Comparison of ENCODE assay signal across 15 cellular contexts in genomic region chr10:17174626-17175025, GRCh38.
"Had no signal": no experiment of that assay in that cellular context is flagged by ENCODE, and none has a peak within 500 bp of the region (broad histone marks: within the 10 kb centered on the region; RNA-seq: fewer than 3 reads in every experiment).

No MANE protein-coding gene starts in this region.

- H3K27ac ChIP-seq: dorsolateral prefrontal cortex, psoas muscle, sigmoid colon had no signal

- H3K4me1 ChIP-seq: psoas muscle had no signal

- H3K4me3 Mint-ChIP-seq: activated B cell treated with CpG ODN at 0.5 μM for 24 hours; activated CD4-positive, alpha-beta T cell treated with anti-CD3 and anti-CD28 coated beads, Interleukin-2, amount 10 ng/mL, durations not matched to agents 24 days and 14 days; memory B cell; T-helper 1 cell treated with Interleukin-12 subunit alpha and Interleukin-12 subunit beta and Interleukin-4 antibody, amounts not matched to agents 30 μg/mL and 1 μg/mL, for 36 hours had no signal

- ATAC-seq: natural killer cell treated with Interleukin-12 subunit alpha and Interleukin-12 subunit beta and Interleukin-15 and Interleukin-18, amount 100 ng/mL, for 72 hours; psoas muscle; stimulated activated naive CD8-positive, alpha-beta T cell treated with anti-CD3 and anti-CD28 coated beads, Interleukin-15, Interleukin-2, amounts not matched to agents 100 U/mL and 50 U/mL, for 24 hours had no signal

- H3K36me3 Mint-ChIP-seq: natural killer cell treated with Interleukin-12 subunit alpha and Interleukin-12 subunit beta and Interleukin-15 and Interleukin-18, amount 100 ng/mL, for 72 hours had no signal

- H3K36me3 ChIP-seq: sigmoid colon had no signal

- DNase-seq: activated B cell treated with CpG ODN at 0.5 μM for 24 hours; activated CD4-positive, alpha-beta T cell treated with anti-CD3 and anti-CD28 coated beads, Interleukin-2, amount 10 ng/mL, durations not matched to agents 24 days and 14 days; amygdala; dorsolateral prefrontal cortex; glutamatergic neuron; occipital lobe; psoas muscle; sigmoid colon; stimulated activated CD4-positive, alpha-beta T cell treated with anti-CD3 and anti-CD28 coated beads, Interleukin-12 subunit alpha, Interleukin-12 subunit beta, amount 100 ng/mL, for 4 hours; stimulated activated naive CD8-positive, alpha-beta T cell treated with anti-CD3 and anti-CD28 coated beads, Interleukin-15, Interleukin-2, amounts not matched to agents 100 U/mL and 50 U/mL, for 24 hours had no signal

- H3K27me3 ChIP-seq: dorsolateral prefrontal cortex, sigmoid colon had no signal

- H3K4me3 ChIP-seq: sigmoid colon had no signal

- H3K9me3 ChIP-seq: psoas muscle, sigmoid colon had no signal

- H3K27me3 Mint-ChIP-seq: activated B cell treated with CpG ODN at 0.5 μM for 24 hours; activated CD4-positive, alpha-beta T cell treated with anti-CD3 and anti-CD28 coated beads, Interleukin-2, amount 10 ng/mL, durations not matched to agents 24 days and 14 days; activated naive CD4-positive, alpha-beta T cell treated with anti-CD3 and anti-CD28 coated beads, Interleukin-2, amount 50 U/mL, for 24 hours; memory B cell; natural killer cell treated with Interleukin-12 subunit alpha and Interleukin-12 subunit beta and Interleukin-15 and Interleukin-18, amount 100 ng/mL, for 72 hours had no signal

- H3K27ac Mint-ChIP-seq: activated B cell treated with CpG ODN at 0.5 μM for 24 hours; activated CD4-positive, alpha-beta T cell treated with anti-CD3 and anti-CD28 coated beads, Interleukin-2, amount 10 ng/mL, durations not matched to agents 24 days and 14 days; activated T-helper 2 cell treated with anti-CD3 and anti-CD28 coated beads, Interferon-gamma antibody, Interleukin-2, Interleukin-4, amounts not matched to agents 10 μg/mL and 5 μg/mL and 100 μg/mL, durations not matched to agents 14 hours and 24 hours and 36 hours; memory B cell; T-helper 1 cell treated with Interleukin-12 subunit alpha and Interleukin-12 subunit beta and Interleukin-4 antibody, amounts not matched to agents 30 μg/mL and 1 μg/mL, for 36 hours had no signal

- H3K9me3 Mint-ChIP-seq: activated B cell treated with CpG ODN at 0.5 μM for 24 hours; activated CD4-positive, alpha-beta T cell treated with anti-CD3 and anti-CD28 coated beads, Interleukin-2, amount 10 ng/mL, durations not matched to agents 24 days and 14 days; activated naive CD4-positive, alpha-beta T cell treated with anti-CD3 and anti-CD28 coated beads, Interleukin-2, amount 50 U/mL, for 24 hours; activated T-helper 2 cell treated with anti-CD3 and anti-CD28 coated beads, Interferon-gamma antibody, Interleukin-2, Interleukin-4, amounts not matched to agents 10 μg/mL and 5 μg/mL and 100 μg/mL, durations not matched to agents 14 hours and 24 hours and 36 hours; memory B cell; natural killer cell treated with Interleukin-12 subunit alpha and Interleukin-12 subunit beta and Interleukin-15 and Interleukin-18, amount 100 ng/mL, for 72 hours; T-helper 1 cell treated with Interleukin-12 subunit alpha and Interleukin-12 subunit beta and Interleukin-4 antibody, amounts not matched to agents 30 μg/mL and 1 μg/mL, for 36 hours had no signal
